Comparison of ENCODE assay signal across 23 cellular contexts in genomic region chr1:47963568-47963973, GRCh38. TPM values are rescaled to one million over a fixed set of nuclear protein-coding genes. Genes with fewer than 3 reads are reported as not detected.
A peak's percentile ranks its signal among the peaks of the same experiment; 100 is the strongest.
DNase-seq lines count a peak whose midpoint lies in the region; ATAC-seq, FAIRE-seq and TF ChIP-seq lines count a peak whose summit lies in the region.
"Had no signal": no experiment of that assay in that cellular context is flagged by ENCODE, and none has a peak within 500 bp of the region (broad histone marks: within the 10 kb centered on the region; RNA-seq: fewer than 3 reads in every experiment).

No MANE protein-coding gene starts in this region.

- H3K36me3 ChIP-seq in body of pancreas (replicated peaks in 1 of 2; ENCODE audit: insufficient read depth in 1 of 2, low read depth in 2 of 2), result no peaks in the 10 kb centered on the region
- no peaks in the 10 kb centered on the region for H3K36me3 ChIP-seq in kidney (ENCODE audit: control insufficient read depth in 1 of 2, insufficient read depth in 2 of 2, low read length in 2 of 2)
- no peaks in the 10 kb centered on the region for H3K36me3 ChIP-seq in psoas muscle (ENCODE audit: insufficient read depth in 1 of 2, low read depth in 1 of 2)
- no peaks in the 10 kb centered on the region for H3K36me3 ChIP-seq in colonic mucosa
- no peaks in the 10 kb centered on the region for H3K36me3 ChIP-seq in H7 (replicated peaks; ENCODE audit: control insufficient read depth, insufficient read depth, low read length)

- intact Hi-C loops in body of pancreas (cut with DNase I) (no loop called here), kidney (cut with DNase I) (no loop called here), psoas muscle (cut with DNase I) (no loop called here), colonic mucosa (cut with DNase I) (no loop called here)

- H3K27me3 ChIP-seq in body of pancreas (no peaks in the 10 kb centered on the region), psoas muscle (ENCODE audit: insufficient read depth in 3 of 3, low read length in 2 of 3) (no peaks in the 10 kb centered on the region), colonic mucosa (no peaks in the 10 kb centered on the region), H7 (ENCODE audit: control insufficient read depth, insufficient read depth, low read length) (no peaks in the 10 kb centered on the region)

- no peak for TF ChIP-seq POLR2A in body of pancreas (IDR thresholded peaks at IDR 0.05)

- ATAC-seq in body of pancreas (peak; percentile 92), psoas muscle (peak; percentile 37 to 76 (median 48)), GM19463 (IDR thresholded peaks at IDR 0.05; ENCODE audit: unreplicated experiment) (no peak)
- ATAC-seq: activated T-cell treated with anti-CD3 and anti-CD28 coated beads, Interleukin-2, amount 50 U/mL, for 4 hours; HCT116; left colon; stimulated activated naive CD8-positive, alpha-beta T cell treated with anti-CD3 and anti-CD28 coated beads, Interleukin-15, Interleukin-2, amounts not matched to agents 100 U/mL and 50 U/mL, for 24 hours had no signal

- no peaks in the 10 kb centered on the region for H3K9me3 ChIP-seq in body of pancreas
- no peaks in the 10 kb centered on the region for H3K9me3 ChIP-seq in kidney (ENCODE audit: control insufficient read depth in 1 of 2, low read length in 2 of 2)
- H3K9me3 ChIP-seq in psoas muscle, result no peaks in the 10 kb centered on the region
- no peaks in the 10 kb centered on the region for H3K9me3 ChIP-seq in colonic mucosa

- no peak for FAIRE-seq in kidney (lab: Jason Lieb, UNC)

- no peak overlapping the region for H3K9ac ChIP-seq in kidney (ENCODE audit: low read length in 2 of 2)
- no peak overlapping the region for H3K9ac ChIP-seq in colonic mucosa (ENCODE audit: low read depth in 2 of 2, low read length in 2 of 2)

- no peak overlapping the region for H3K4me3 ChIP-seq in body of pancreas
- H3K4me3 ChIP-seq in kidney (ENCODE audit: low read length in 2 of 2), result no peak overlapping the region
- H3K4me3 ChIP-seq in psoas muscle, result no peak overlapping the region
- H3K4me3 ChIP-seq in colonic mucosa, result no peak overlapping the region
- no peak overlapping the region for H3K4me3 ChIP-seq in H7 (ENCODE audit: insufficient read depth, low read depth, low read length)

- H3K27ac ChIP-seq in C4-2B, result peak overlapping the region; percentile 53
- H3K27ac ChIP-seq in body of pancreas, result peak overlapping the region; percentile 74 to 84 (median 80)
- H3K27ac ChIP-seq in kidney (ENCODE audit: low read depth in 2 of 2, low read length in 2 of 2), result peak overlapping the region; percentile 35 to 54
- H3K27ac ChIP-seq in psoas muscle, result no peak overlapping the region
- no peak overlapping the region for H3K27ac ChIP-seq in colonic mucosa

- TF ChIP-seq CTCF in C4-2B (conservative IDR thresholded peaks at IDR 0.05) (no peak), body of pancreas (IDR thresholded peaks at IDR 0.05) (no peak), kidney (IDR thresholded peaks at IDR 0.05; ENCODE audit: borderline replicate concordance, extremely low read depth, insufficient read depth) (no peak), psoas muscle (IDR thresholded peaks at IDR 0.05) (no peak), colonic mucosa (IDR thresholded peaks at IDR 0.05) (no peak)

- DNase-seq in body of pancreas (peak; percentile 71 to 87 (median 86)), kidney (no peak), psoas muscle (no peak), colonic mucosa (no peak), H7 (no peak)
- no peak for DNase-seq in activated CD4-positive, CD25-positive, alpha-beta regulatory T cell (lab: John Stamatoyannopoulos, UW)
- DNase-seq: ACHN; activated CD4-positive, alpha-beta memory T cell treated with anti-CD3 and anti-CD28 coated beads for 36 hours; activated naive CD8-positive, alpha-beta T cell treated with anti-CD3 and anti-CD28 coated beads for 36 hours; activated T-cell treated with anti-CD3 and anti-CD28 coated beads, Interleukin-2, amount 50 U/mL, for 4 hours; CD4-positive, alpha-beta T cell; DMS79 treated with DMSO at 0.1 percent for 48 hours; Kasumi-1; naive B cell; NCI-H1436; NCI-H2227 treated with DMSO at 0.1 percent for 48 hours; stimulated activated naive CD8-positive, alpha-beta T cell treated with anti-CD3 and anti-CD28 coated beads, Interleukin-15, Interleukin-2, amounts not matched to agents 100 U/mL and 50 U/mL, for 24 hours had no signal

- H3K4me1 ChIP-seq in body of pancreas, result peaks cover 34% of the 10 kb centered on the region
- H3K4me1 ChIP-seq in kidney (ENCODE audit: control insufficient read depth in 1 of 2, insufficient read depth in 1 of 2, low read depth in 1 of 2, low read length in 2 of 2), result peaks cover 23 to 36% of the 10 kb centered on the region in 2 donors
- peaks cover 9% of the 10 kb centered on the region for H3K4me1 ChIP-seq in psoas muscle
- no peaks in the 10 kb centered on the region for H3K4me1 ChIP-seq in colonic mucosa

- 14 to 20% methylated on average over 7 of the region's 7 CpGs for WGBS in body of pancreas, 2 donors
- WGBS in psoas muscle, 3 donors, result 30 to 37% (median 35%) methylated on average over 7 of the region's 7 CpGs

RNA-seq across cellular contexts. Expression of gene TRABD2B, which starts 33.6 kb away (rescaled TPM):
- total RNA-seq in body of pancreas, result 1 to 10 TPM; 2.6 to 4.3 TPM
- total RNA-seq in kidney, result 62.0 TPM
- 19.8 TPM for polyA plus RNA-seq in kidney (ENCODE audit: insufficient read depth, low read depth, low replicate concordance)
- total RNA-seq in psoas muscle, result under 1 TPM; 0.42 to 0.76 (median 0.51) TPM
- polyA plus RNA-seq in psoas muscle, result under 1 TPM; 0.08 to 0.32 (median 0.20) TPM
- under 1 TPM; 0.42 to 0.77 TPM for total RNA-seq in colonic mucosa
- 2.0 and 4.4 TPM in 2 replicates for total RNA-seq in H7 (2014; rRNA removed; shearing (Covaris generic))
- total RNA-seq: activated CD4-positive, alpha-beta memory T cell treated with anti-CD3 and anti-CD28 coated beads for 36 hours; activated naive CD8-positive, alpha-beta T cell treated with anti-CD3 and anti-CD28 coated beads for 36 hours; activated T-cell treated with anti-CD3 and anti-CD28 coated beads, Interleukin-2, amount 50 U/mL, for 4 hours; CD4-positive, alpha-beta T cell; fibroblast of villous mesenchyme; pulmonary artery endothelial cell had no signal

Comparison
In these comparisons a context has a peak if more than half of its experiments do, and no peak if none do; other contexts are left out.
1. H3K27ac ChIP-seq: peak in C4-2B (single experiment), body of pancreas (4 of 4) and kidney (2 of 2); none in psoas muscle (single experiment) and colonic mucosa (single experiment).
2. DNase-seq: peak in body of pancreas (4 of 4); none in kidney (single experiment), psoas muscle (0 of 2), colonic mucosa (single experiment), activated CD4-positive, CD25-positive, alpha-beta regulatory T cell (0 of 4) and H7 (single experiment).
3. RNA of gene TRABD2B, which starts 33.6 kb away (total RNA-seq): 62.0 TPM in kidney (single experiment); 2.6 to 4.3 TPM in body of pancreas, 2.0 to 4.4 TPM in H7, 0.42 to 0.77 TPM in colonic mucosa and 0.42 to 0.76 TPM in psoas muscle; every median in the first group is over 10 times any median in the second.